9 cellular contexts compared by ENCODE assay signal in genomic region chr5:38666668-38667498, GRCh38.
DNase-seq lines count a peak whose midpoint lies in the region; ATAC-seq and TF ChIP-seq lines count a peak whose summit lies in the region.
"Had no signal": no experiment of that assay in that cellular context is flagged by ENCODE, and none has a peak within 500 bp of the region (broad histone marks: within the 10 kb centered on the region; RNA-seq: fewer than 3 reads in every experiment).

No MANE protein-coding gene starts in this region.

- H3K9me3 Mint-ChIP-seq in GM23338: no peaks in the 10 kb centered on the region

- H3K4me3 ChIP-seq in GM23338 (no peak overlapping the region), foreskin fibroblast (ENCODE audit: low read depth in 1 of 2, low read length in 2 of 2) (no peak overlapping the region), smooth muscle cell (no peak overlapping the region)
- H3K4me3 ChIP-seq: SJSA1 had no signal

- H3K4me1 Mint-ChIP-seq in GM23338: no peaks in the 10 kb centered on the region

- no peak overlapping the region for H2AFZ ChIP-seq in GM23338
- no peak overlapping the region for H2AFZ ChIP-seq in smooth muscle cell (ENCODE audit: low read depth)

- H3K9ac ChIP-seq in smooth muscle cell (ENCODE audit: low read depth): no peak overlapping the region

- H3K27ac ChIP-seq in GM23338 (ENCODE audit: low read depth): no peak overlapping the region
- no peak overlapping the region for H3K27ac ChIP-seq in smooth muscle cell (ENCODE audit: low read depth)
- H3K27ac ChIP-seq: SJSA1 had no signal

- H3K36me3 Mint-ChIP-seq in GM23338 (ENCODE audit: low read depth): no peaks in the 10 kb centered on the region

- TF ChIP-seq CTCF in GM23338 (conservative IDR thresholded peaks at IDR 0.05; ENCODE audit: low read depth in 2 of 2) (peak; percentile 62 to 79), foreskin fibroblast (IDR thresholded peaks at IDR 0.05; ENCODE audit: low read depth, low read length) (peak; percentile 60), smooth muscle cell (IDR thresholded peaks at IDR 0.05; ENCODE audit: borderline replicate concordance, insufficient read depth, poor library complexity, severe bottlenecking) (peak; percentile 39)

- H3F3A ChIP-seq in GM23338 (replicated peaks; ENCODE audit: low read depth) (no peaks in the 10 kb centered on the region), smooth muscle cell (ENCODE audit: low read depth) (no peaks in the 10 kb centered on the region)

- H3K36me3 ChIP-seq in GM23338 (ENCODE audit: insufficient read depth) (no peaks in the 10 kb centered on the region), smooth muscle cell (ENCODE audit: low read depth) (no peaks in the 10 kb centered on the region)
- H3K36me3 ChIP-seq: SJSA1 had no signal

- DNase-seq in GM23338 (ENCODE audit: low spot score) (peak; percentile 48), RPMI7951 (ENCODE audit: low read depth) (peak; percentile 36), foreskin fibroblast (peak; percentile 26 to 67), smooth muscle cell (lab: John Stamatoyannopoulos, UW; ENCODE audit: unreplicated experiment) (no peak), T-helper 2 cell (no peak), DMS79 (lab: John Stamatoyannopoulos, UW) (no peak)
- no peak for DNase-seq in activated CD4-positive, CD25-positive, alpha-beta regulatory T cell (lab: John Stamatoyannopoulos, UW)

- no peaks in the 10 kb centered on the region for H3K79me2 ChIP-seq in GM23338 (replicated peaks; ENCODE audit: insufficient read depth)
- no peaks in the 10 kb centered on the region for H3K79me2 ChIP-seq in smooth muscle cell (ENCODE audit: low read depth)

- H3K4me2 ChIP-seq in GM23338 (no peak overlapping the region), smooth muscle cell (no peak overlapping the region)

- H3K27me3 Mint-ChIP-seq in GM23338 (ENCODE audit: insufficient read depth, low read depth, poor library complexity): peaks cover 2% of the 10 kb centered on the region

- no peak overlapping the region for H3K27ac Mint-ChIP-seq in GM23338

- H3K9me2 ChIP-seq in GM23338 (ENCODE audit: insufficient read depth): 0 out of 2 replicates have a peak, but pooled peaks cover 4% of the 10 kb centered on the region

- H3K4me3 Mint-ChIP-seq in GM23338: no peak overlapping the region

- H3K27me3 ChIP-seq in GM23338 (ENCODE audit: insufficient read depth): no peaks in the 10 kb centered on the region
- no peaks in the 10 kb centered on the region for H3K27me3 ChIP-seq in smooth muscle cell (ENCODE audit: low read depth)
- H3K27me3 ChIP-seq: SJSA1 had no signal

- H3K4me1 ChIP-seq in GM23338 (ENCODE audit: insufficient read depth) (no peaks in the 10 kb centered on the region), smooth muscle cell (ENCODE audit: low read depth) (no peaks in the 10 kb centered on the region)

- ATAC-seq in GM23338 (peak; percentile 88), HG03139 (IDR thresholded peaks at IDR 0.05; ENCODE audit: unreplicated experiment) (no peak)

- H3K9me3 ChIP-seq in smooth muscle cell (replicated peaks; ENCODE audit: low read depth): no peaks in the 10 kb centered on the region
- H3K9me3 ChIP-seq: SJSA1 had no signal

- 83% methylated on average over 5 of the region's 5 CpGs for WGBS in smooth muscle cell (ENCODE audit: low lambda C conversion rate)

- H4K20me1 ChIP-seq in GM23338 (replicated peaks; ENCODE audit: insufficient read depth): no peaks in the 10 kb centered on the region; the same call in 1 of the 2 replicates
- no peaks in the 10 kb centered on the region for H4K20me1 ChIP-seq in smooth muscle cell (ENCODE audit: low read depth)

TF ChIP-seq in GM23338, 12 proteins besides CTCF, POLR2A, EP300 and RAD21:
- TF ChIP-seq ZNF462 (CRISPR knock-in tag; IDR thresholded peaks at IDR 0.05) (peak; percentile 9; the same call in 1 of the 2 replicates), ZNF114 (CRISPR knock-in tag; IDR thresholded peaks at IDR 0.05) (no peak)

Comparison
In these comparisons a context has a peak if more than half of its experiments do, and no peak if none do; other contexts are left out.
1. DNase-seq: peak in GM23338 (single experiment), RPMI7951 (single experiment) and foreskin fibroblast (2 of 2); none in smooth muscle cell (single experiment), activated CD4-positive, CD25-positive, alpha-beta regulatory T cell (0 of 4), T-helper 2 cell (0 of 5) and DMS79 (single experiment).
2. Peak in every context shown above with its lines, with median percentiles within 50 percentile points of each other: CTCF ChIP-seq.